In genomic region chr10:124591123-124591495, GRCh38 we compare ENCODE assay signal across 21 cellular contexts.
"Had no signal": no experiment of that assay in that cellular context is flagged by ENCODE, and none has a peak within 500 bp of the region (broad histone marks: within the 10 kb centered on the region; RNA-seq: fewer than 3 reads in every experiment).

No MANE protein-coding gene starts in this region.

- H3K27ac Mint-ChIP-seq: activated naive CD4-positive, alpha-beta T cell treated with anti-CD3 and anti-CD28 coated beads for 36 hours; activated naive CD8-positive, alpha-beta T cell treated with anti-CD3 and anti-CD28 coated beads, Interleukin-2, amount 10 ng/mL, durations not matched to agents 7 days and 5 days; nephron; stimulated activated naive CD8-positive, alpha-beta T cell treated with anti-CD3 and anti-CD28 coated beads, Interleukin-15, Interleukin-2, amounts not matched to agents 100 ng/mL and 50 ng/mL, for 24 hours had no signal

- H3K36me3 Mint-ChIP-seq: activated naive CD8-positive, alpha-beta T cell treated with anti-CD3 and anti-CD28 coated beads, Interleukin-2, amount 10 ng/mL, durations not matched to agents 7 days and 5 days had no signal

- H3K4me3 ChIP-seq: cardiac muscle cell, tibial artery had no signal

- H3K9me3 Mint-ChIP-seq: activated T-cell treated with anti-CD3 and anti-CD28 coated beads, Interleukin-2, amount 50 U/mL, for 4 hours; stimulated activated naive CD8-positive, alpha-beta T cell treated with anti-CD3 and anti-CD28 coated beads, Interleukin-15, Interleukin-2, amounts not matched to agents 100 ng/mL and 50 ng/mL, for 24 hours had no signal

- H3K27me3 ChIP-seq: cardiac muscle cell, tibial artery had no signal

- ATAC-seq: activated T-cell treated with anti-CD3 and anti-CD28 coated beads, Interleukin-2, amount 50 U/mL, for 4 hours; esophagus mucosa had no signal

- H3K9me3 ChIP-seq: SK-N-SH, tibial artery had no signal

- H3K4me1 Mint-ChIP-seq: activated naive CD8-positive, alpha-beta T cell treated with anti-CD3 and anti-CD28 coated beads, Interleukin-2, amount 10 ng/mL, durations not matched to agents 7 days and 5 days had no signal

- H3K4me3 Mint-ChIP-seq: activated naive CD4-positive, alpha-beta T cell treated with anti-CD3 and anti-CD28 coated beads for 36 hours; activated naive CD8-positive, alpha-beta T cell treated with anti-CD3 and anti-CD28 coated beads, Interleukin-2, amount 10 ng/mL, durations not matched to agents 7 days and 5 days; activated T-cell treated with anti-CD3 and anti-CD28 coated beads, Interleukin-2, amount 50 U/mL, for 4 hours; nephron; stimulated activated naive CD8-positive, alpha-beta T cell treated with anti-CD3 and anti-CD28 coated beads, Interleukin-15, Interleukin-2, amounts not matched to agents 100 ng/mL and 50 ng/mL, for 24 hours had no signal

- H3K4me2 ChIP-seq: SK-N-SH had no signal

- H3K9ac ChIP-seq: SK-N-SH had no signal

- H3K27me3 Mint-ChIP-seq: activated naive CD8-positive, alpha-beta T cell treated with anti-CD3 and anti-CD28 coated beads, Interleukin-2, amount 10 ng/mL, durations not matched to agents 7 days and 5 days; stimulated activated naive CD8-positive, alpha-beta T cell treated with anti-CD3 and anti-CD28 coated beads, Interleukin-15, Interleukin-2, amounts not matched to agents 100 ng/mL and 50 ng/mL, for 24 hours had no signal

- DNase-seq: activated CD4-positive, alpha-beta T cell treated with anti-CD3 and anti-CD28 coated beads for 1 hour; activated CD4-positive, alpha-beta T cell treated with anti-CD3 and anti-CD28 coated beads, Interleukin-2, amount 50 U/mL, for 4 hours; activated CD8-positive, alpha-beta memory T cell treated with anti-CD3 and anti-CD28 coated beads, Interleukin-2, amount 50 U/mL, for 48 hours; activated effector memory CD4-positive, alpha-beta T cell treated with Interleukin-2 at 50 U/mL for 16 hours; activated naive CD4-positive, alpha-beta T cell treated with anti-CD3 and anti-CD28 coated beads for 36 hours; activated naive CD8-positive, alpha-beta T cell treated with anti-CD3 and anti-CD28 coated beads, Interleukin-2, amount 10 ng/mL, durations not matched to agents 7 days and 5 days; activated T-cell treated with anti-CD3 and anti-CD28 coated beads, Interleukin-2, amount 50 U/mL, for 4 hours; amniotic stem cell; dermis blood vessel endothelial cell; effector CD8-positive, alpha-beta T cell; foreskin melanocyte; hippocampal formation; mesenchymal stem cell; occipital lobe; SK-N-SH; stimulated activated CD4-positive, alpha-beta T cell treated with anti-CD3 and anti-CD28 coated beads, Interleukin-4, amount 100 ng/mL, for 24 hours; tibial artery had no signal

- H3K27ac ChIP-seq: cardiac muscle cell, tibial artery had no signal

- H3K36me3 ChIP-seq: cardiac muscle cell, tibial artery had no signal
